ENCODE assay signal across 14 cellular contexts in the genomic region with DNA sequence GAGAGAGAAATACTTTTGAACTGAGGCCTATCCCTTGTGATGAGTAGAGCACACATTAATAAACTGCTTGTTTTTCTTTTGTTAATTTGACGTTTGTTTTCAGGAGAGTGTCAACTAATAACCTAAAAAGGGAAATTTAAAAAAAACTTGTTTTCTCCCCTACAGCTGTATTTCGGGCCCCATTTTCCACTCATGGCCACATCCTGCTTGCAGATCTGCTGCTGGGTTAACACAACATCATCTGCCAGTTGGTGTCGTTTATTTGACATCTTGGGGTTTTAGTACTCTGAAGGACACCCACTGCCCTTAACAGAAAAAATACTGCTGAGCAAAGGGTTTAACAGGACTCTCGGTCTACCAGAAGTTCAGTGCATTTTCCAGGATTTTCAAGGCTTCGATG. TPM values are rescaled to one million over a fixed set of nuclear protein-coding genes. Genes with fewer than 3 reads are reported as not detected.
DNase-seq lines count a peak whose midpoint lies in the region; ATAC-seq lines count a peak whose summit lies in the region.
"Had no signal": no experiment of that assay in that cellular context is flagged by ENCODE, and none has a peak within 500 bp of the region (broad histone marks: within the 10 kb centered on the region; RNA-seq: fewer than 3 reads in every experiment).

No MANE protein-coding gene starts in this region.

- peaks cover 35% of the 10 kb centered on the region for H3K4me1 Mint-ChIP-seq in activated naive CD4-positive, alpha-beta T cell treated with anti-CD3 and anti-CD28 coated beads for 36 hours (ENCODE audit: low read depth)

- H3K27me3 Mint-ChIP-seq in activated naive CD4-positive, alpha-beta T cell treated with anti-CD3 and anti-CD28 coated beads for 36 hours (ENCODE audit: low read depth): peaks cover 6% of the 10 kb centered on the region

- CTCF ChIA-PET in activated naive CD4-positive, alpha-beta T cell treated with anti-CD3 and anti-CD28 coated beads for 36 hours (lab: Charles Lee): no interaction called here

- intact Hi-C loops in activated naive CD4-positive, alpha-beta T cell treated with anti-CD3 and anti-CD28 coated beads for 36 hours (cut with micrococcal nuclease): loop anchor here (5.0 kb wide), 1 partner anchor 778 kb away; no protein-coding TSS in a partner anchor
- intact Hi-C loops in head of caudate nucleus (cut with DNase I): no loop called here

- DNase-seq in T-helper 22 cell (ENCODE audit: low read depth) (peak; percentile 6), head of caudate nucleus (no peak), SKM-1 treated with dmso at 0.1 percent for 144 hours (lab: John Stamatoyannopoulos, UW; ENCODE audit: unreplicated experiment) (no peak), SIG-M5 (lab: John Stamatoyannopoulos, UW) (no peak)
- peak; percentile 53 for DNase-seq in activated naive CD4-positive, alpha-beta T cell treated with anti-CD3 and anti-CD28 coated beads for 36 hours
- DNase-seq in stimulated activated CD4-positive, alpha-beta T cell treated with anti-CD3 and anti-CD28 coated beads, Interleukin-4, amount 100 ng/mL, for 24 hours: peak; percentile 40
- DNase-seq in stimulated activated naive CD4-positive, alpha-beta T cell treated with Interleukin-2 at 50 U/mL for 16 hours (lab: John Stamatoyannopoulos, UW): no peak
- DNase-seq: effector CD8-positive, alpha-beta T cell; midbrain; right lobe of liver; SHP77; thyroid gland had no signal

- ATAC-seq in GM18867 (IDR thresholded peaks at IDR 0.05; ENCODE audit: unreplicated experiment): peak; percentile 65

- H3K27ac Mint-ChIP-seq in activated naive CD4-positive, alpha-beta T cell treated with anti-CD3 and anti-CD28 coated beads for 36 hours: peak overlapping the region; percentile 16

- no peaks in the 10 kb centered on the region for H3K36me3 Mint-ChIP-seq in activated naive CD4-positive, alpha-beta T cell treated with anti-CD3 and anti-CD28 coated beads for 36 hours (ENCODE audit: low read depth)

- H3K4me3 Mint-ChIP-seq in activated naive CD4-positive, alpha-beta T cell treated with anti-CD3 and anti-CD28 coated beads for 36 hours: no peak overlapping the region

- peaks cover 3% of the 10 kb centered on the region for H3K9me3 Mint-ChIP-seq in activated naive CD4-positive, alpha-beta T cell treated with anti-CD3 and anti-CD28 coated beads for 36 hours

RNA-seq across cellular contexts. Expression of gene PYHIN1, which starts 0.8 kb away (rescaled TPM):
- 1 to 10 TPM; 4.1 to 4.4 TPM for total RNA-seq in activated naive CD4-positive, alpha-beta T cell treated with anti-CD3 and anti-CD28 coated beads for 36 hours
- total RNA-seq: HT-29 had no signal

Comparison
In these comparisons a context has a peak if more than half of its experiments do, and no peak if none do; other contexts are left out.
1. DNase-seq: peak in T-helper 22 cell (single experiment), activated naive CD4-positive, alpha-beta T cell treated with anti-CD3 and anti-CD28 coated beads for 36 hours (single experiment) and stimulated activated CD4-positive, alpha-beta T cell treated with anti-CD3 and anti-CD28 coated beads, Interleukin-4, amount 100 ng/mL, for 24 hours (single experiment); none in head of caudate nucleus (0 of 42), SKM-1 treated with dmso at 0.1 percent for 144 hours (single experiment), stimulated activated naive CD4-positive, alpha-beta T cell treated with Interleukin-2 at 50 U/mL for 16 hours (single experiment) and SIG-M5 (single experiment).